8 cellular contexts compared by ENCODE assay signal in the genomic region with DNA sequence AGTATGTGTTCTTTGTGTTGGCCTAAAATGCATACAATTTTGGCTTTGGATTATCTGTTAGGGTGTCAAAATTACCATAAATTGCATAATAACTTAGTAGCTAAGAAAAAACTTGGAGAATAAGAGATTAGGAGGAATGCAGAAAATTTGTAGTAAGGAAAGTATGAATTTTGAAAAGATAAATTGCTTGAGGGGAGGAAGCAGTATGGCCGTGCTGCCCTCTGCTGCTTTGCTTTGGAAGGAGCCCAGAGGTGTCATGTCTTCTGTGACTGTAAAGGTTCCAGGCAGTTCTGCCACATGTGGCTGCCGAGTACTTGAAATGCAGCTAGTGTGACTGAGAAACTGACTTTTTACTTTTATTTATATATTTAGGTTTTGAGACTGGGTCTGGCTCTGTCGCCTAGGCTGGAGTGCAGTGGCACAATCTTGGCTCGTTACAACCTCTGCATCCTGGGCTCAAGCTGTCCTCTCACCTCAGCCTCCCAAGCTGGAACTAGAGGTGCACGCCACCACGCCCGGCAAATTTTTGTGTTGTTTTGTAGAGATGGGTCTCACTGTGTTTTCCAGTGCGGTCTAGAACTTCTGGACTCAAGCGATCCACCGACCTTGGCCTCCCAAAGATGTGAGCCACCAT. TPM values are rescaled to one million over a fixed set of nuclear protein-coding genes. Genes with fewer than 3 reads are reported as not detected.
DNase-seq lines count a peak whose midpoint lies in the region; ATAC-seq, FAIRE-seq and TF ChIP-seq lines count a peak whose summit lies in the region.

No MANE protein-coding gene starts in this region.

- TF ChIP-seq RAD21 in A549 (conservative IDR thresholded peaks at IDR 0.05 in 1 of 2, IDR thresholded peaks at IDR 0.05 in 1 of 2) (peak; percentile 68 to 73), H1 (IDR thresholded peaks at IDR 0.05 in 1 of 2, conservative IDR thresholded peaks at IDR 0.05 in 1 of 2; ENCODE audit: low read depth in 2 of 2, low read length in 2 of 2) (peak; percentile 73 to 77)

- H2BK120ac ChIP-seq in H1 (replicated peaks; ENCODE audit: low read depth, low read length) = no peak overlapping the region

- H2BK12ac ChIP-seq in H1 (ENCODE audit: low read depth, low read length) = no peak overlapping the region

- TF ChIP-seq POLR2A in A549 (IDR thresholded peaks at IDR 0.05; ENCODE audit: low read length) (no peak), H1 (IDR thresholded peaks at IDR 0.05; ENCODE audit: control extremely low read depth in 1 of 2, low read depth in 2 of 2, low read length in 2 of 2) (no peak), thyroid gland (IDR thresholded peaks at IDR 0.05) (no peak)

- peak overlapping the region; percentile 96 for H3K4me2 ChIP-seq in A549
- H3K4me2 ChIP-seq in H1 (ENCODE audit: insufficient read depth in 1 of 2, low read depth in 2 of 2, low read length in 2 of 2) = peak overlapping the region; percentile 89 to 98

- H3K36me3 ChIP-seq in H1 (ENCODE audit: control insufficient read depth in 2 of 4, insufficient read depth in 4 of 4, low read length in 3 of 4) (peaks cover 14 to 43% (median 33%) of the 10 kb centered on the region in 4 experiments; a peak in 7 of 8 replicates), thyroid gland (peaks cover 6 to 19% of the 10 kb centered on the region in 2 donors)

- CTCF ChIA-PET in A549 (lab: Yijun Ruan, JAX) (interaction anchor here (0.6 to 3.6 kb wide), 17 partner anchors 10 to 813 kb away, joined by 3 to 31 read pairs (median 4); partner anchors contain the start of gene SGSM3), H1 (lab: Charles Lee; ENCODE audit: partially characterized antibody) (interaction anchor here (0.6 to 2.6 kb wide), 29 partner anchors 8 to 453 kb away, joined by 3 to 18 read pairs (median 4); partner anchors contain the start of gene SGSM3)

- H2BK5ac ChIP-seq in H1 (ENCODE audit: low read depth, low read length) = no peak overlapping the region

- peaks cover 7 to 40% of the 10 kb centered on the region in 2 experiments for H3K79me2 ChIP-seq in H1 (ENCODE audit: control insufficient read depth in 1 of 2, insufficient read depth in 2 of 2, low read length in 2 of 2)

- H3K27ac ChIP-seq in A549 (peak overlapping the region in 1 of 2 experiments; percentile 87; a peak in 2 of 6 replicates), H1 (ENCODE audit: low read depth, low read length) (no peak overlapping the region), thyroid gland (no peak overlapping the region)

- intact Hi-C loops in thyroid gland (cut with DNase I) = loop anchor here (5.0 kb wide), 2 partner anchors 301 to 816 kb away; partner anchors contain the start of gene RPS19BP1

- POLR2A ChIA-PET in A549 (lab: Yijun Ruan, JAX) = interaction anchor here (5.0 kb wide), 1 partner anchor 304 kb away, joined by 31 read pairs; no protein-coding TSS in a partner anchor
- POLR2A ChIA-PET in H1 (lab: Charles Lee; ENCODE audit: partially characterized antibody) = interaction anchor here (0.9 to 3.7 kb wide), 8 partner anchors 12 to 109 kb away, joined by 3 to 21 read pairs (median 4); no protein-coding TSS in a partner anchor

- no peak overlapping the region for H3K4ac ChIP-seq in H1 (replicated peaks; ENCODE audit: insufficient read length, low read depth, low read length)

- no peak overlapping the region for H3K18ac ChIP-seq in H1 (ENCODE audit: extremely low read depth, low read length)

- peaks cover 0 to 6% of the 10 kb centered on the region in 2 experiments for H4K20me1 ChIP-seq in H1 (replicated peaks in 1 of 2; ENCODE audit: control insufficient read depth in 1 of 2, insufficient read depth in 2 of 2, low read length in 2 of 2)

- TF ChIP-seq CTCF in A549 (IDR thresholded peaks at IDR 0.05) = peak; percentile 70
- peak; percentile 84 for TF ChIP-seq CTCF in GM12864 (IDR thresholded peaks at IDR 0.05; ENCODE audit: low read depth, low read length, missing control alignments)
- peak; percentile 57 to 80 (median 79) for TF ChIP-seq CTCF in H1 (IDR thresholded peaks at IDR 0.05; ENCODE audit: control extremely low read depth in 1 of 3, insufficient read depth in 1 of 3, low read depth in 1 of 3, low read length in 3 of 3)
- peak; percentile 52 to 74 (median 60) for TF ChIP-seq CTCF in thyroid gland (IDR thresholded peaks at IDR 0.05)

- H2AFZ ChIP-seq in H1 (ENCODE audit: low read length) = no peak overlapping the region

- no peak overlapping the region for H3K9ac ChIP-seq in H1 (replicated peaks in 1 of 4; ENCODE audit: extremely low read depth in 1 of 4, low read depth in 3 of 4, low read length in 3 of 4)

- H4K91ac ChIP-seq in H1 (replicated peaks; ENCODE audit: insufficient read length, low read length) = no peak overlapping the region

- H3K9me3 ChIP-seq in A549 (no peaks in the 10 kb centered on the region), H1 (ENCODE audit: insufficient read depth in 2 of 2, low read depth in 1 of 2, low read length in 1 of 2) (no peaks in the 10 kb centered on the region), thyroid gland (no peaks in the 10 kb centered on the region)

- TF ChIP-seq EP300 in A549 (IDR thresholded peaks at IDR 0.05) = no peak
- no peak for TF ChIP-seq EP300 in H1 (IDR thresholded peaks at IDR 0.05; ENCODE audit: borderline replicate concordance in 1 of 2, low read depth in 2 of 2, low read length in 2 of 2)

- no peak overlapping the region for H2BK15ac ChIP-seq in H1 (ENCODE audit: low read length)

- peak overlapping the region; percentile 72 for H3K4me3 ChIP-seq in A549
- H3K4me3 ChIP-seq in GM12864 (ENCODE audit: low read depth, low read length) = peak overlapping the region; percentile 88; the same call in 1 of the 2 replicates
- H3K4me3 ChIP-seq in H1 (ENCODE audit: extremely low read depth in 1 of 4, insufficient read depth in 2 of 4, low read depth in 3 of 4, low read length in 4 of 4) = peak overlapping the region in 3 of 4 experiments; percentile 80 to 99 (median 84); a peak in 5 of 8 replicates
- no peak overlapping the region for H3K4me3 ChIP-seq in thyroid gland (replicated peaks in 1 of 3)

- no peak overlapping the region for H2AK5ac ChIP-seq in H1 (ENCODE audit: low read depth, low read length)

- peaks cover 13% of the 10 kb centered on the region for H3K23me2 ChIP-seq in H1 (ENCODE audit: low read depth, low read length)

- H3K4me1 ChIP-seq in A549 = peaks cover 20% of the 10 kb centered on the region
- H3K4me1 ChIP-seq in H1 (replicated peaks in 1 of 4; ENCODE audit: control insufficient read depth in 3 of 4, insufficient read depth in 4 of 4, low read length in 3 of 4) = peaks cover 0 to 6% (median 0%) of the 10 kb centered on the region in 4 experiments; a peak in 3 of 7 replicates
- peaks cover 15 to 22% of the 10 kb centered on the region in 2 donors for H3K4me1 ChIP-seq in thyroid gland

- DNase-seq in A549 (ENCODE audit: low read depth in 1 of 2, low spot score in 1 of 2) = peak; percentile 46 to 57
- no peak for DNase-seq in GM12864 (ENCODE audit: low read depth)
- DNase-seq in NCI-H345 (lab: John Stamatoyannopoulos, UW) = peak; percentile 15
- DNase-seq in activated CD8-positive, alpha-beta memory T cell treated with anti-CD3 and anti-CD28 coated beads for 24 hours = peak; percentile 77
- no peak for DNase-seq in H1 (ENCODE audit: low read depth in 1 of 2, low spot score in 2 of 2)
- peak; percentile 60 for DNase-seq in myocyte (ENCODE audit: low read depth)
- DNase-seq in thyroid gland = peak; percentile 44 to 57
- DNase-seq in NCI-H187 treated with DMSO at 0.1 percent for 48 hours (lab: John Stamatoyannopoulos, UW) = no peak

- no peak overlapping the region for H3K56ac ChIP-seq in H1 (replicated peaks; ENCODE audit: insufficient read length, low read depth, low read length)

- H3K27me3 ChIP-seq in H1 (replicated peaks in 1 of 4; ENCODE audit: control insufficient read depth in 3 of 4, extremely low read depth in 1 of 4, insufficient read depth in 3 of 4, low read length in 3 of 4) = no peaks in the 10 kb centered on the region
- H3K27me3 ChIP-seq in thyroid gland = no peaks in the 10 kb centered on the region

- H3K79me1 ChIP-seq in H1 (ENCODE audit: low read depth, low read length) = peaks cover 3% of the 10 kb centered on the region

- FAIRE-seq in A549 (lab: Jason Lieb, UNC) (no peak), H1 (lab: Jason Lieb, UNC) (no peak)

- no peak overlapping the region for H3K23ac ChIP-seq in H1 (ENCODE audit: insufficient read length)

- 44% methylated on average over 10 of the region's 10 CpGs for WGBS in A549 (ENCODE audit: missing lambda C conversion rate)
- WGBS in H1 (ENCODE audit: extremely low coverage in 1 of 2, insufficient coverage in 1 of 2, insufficient read length in 1 of 2, insufficient replicate concordance in 2 of 2, low coverage in 1 of 2, low lambda C conversion rate in 2 of 2, missing lambda C conversion rate in 1 of 2), 2 experiments = 90% methylated on average over 10 of the region's 10 CpGs; no CpG with 5 or more reads in 1 of the 2 experiments
- 69 to 70% methylated on average over 10 of the region's 10 CpGs for WGBS in thyroid gland, 2 donors

- no peak overlapping the region for H2BK20ac ChIP-seq in H1 (ENCODE audit: low read length)

- no peak overlapping the region for H4K8ac ChIP-seq in H1 (ENCODE audit: extremely low read depth, insufficient read depth, low read length)

- no peak overlapping the region for H4K5ac ChIP-seq in H1 (ENCODE audit: insufficient read length, low read depth, low read length)

- H3K14ac ChIP-seq in H1 (ENCODE audit: insufficient read length) = no peak overlapping the region

- peak; percentile 41 to 52; a peak in 2 of 6 replicates for ATAC-seq in A549

RNA-seq across cellular contexts. Expression of gene ADSL, which starts 1.8 kb away (rescaled TPM):
- polyA plus RNA-seq in A549 (2011; rRNA removed) = 126 TPM in 2 replicates
- 117 and 119 TPM in 2 replicates for polyA plus RNA-seq in A549 (2012; cell fraction: cytosol; rRNA removed)
- polyA plus RNA-seq in A549 (2012; cell fraction: nucleus; rRNA removed) = 113 and 136 TPM in 2 replicates
- polyA plus RNA-seq in A549 (2017; fragmentation: RNase III; extraction: RNeasy Plus Mini Kit Qiagen cat#74134 plus additional on column Dnase treatment) = 85.6 to 105 TPM (median 87.6 TPM) in 3 replicates
- 113 and 114 TPM in 2 replicates for polyA minus RNA-seq in A549 (2011; rRNA and poly(A)+ RNA removed)
- total RNA-seq in H1 (2021; fragmentation: NEBNext Ultra II Directional; extraction: Animal tissue kit (Norgen Biotek cat#: 25700)) = 180 and 197 TPM in 2 replicates
- 189 and 218 TPM in 2 replicates for polyA plus RNA-seq in H1 (2011; rRNA removed)
- polyA plus RNA-seq in H1 (2011; cell fraction: cytosol; rRNA removed) = 259 TPM
- polyA plus RNA-seq in H1 (2011; cell fraction: nucleus; rRNA removed) = 172 TPM
- polyA plus RNA-seq in H1 (2012, experiment 1 of 2) = 219 to 252 TPM (median 234 TPM) in 4 replicates
- 141 TPM for polyA plus RNA-seq in H1 (2012, experiment 2 of 2)
- 133 TPM for polyA plus RNA-seq in H1 (2013, experiment 1 of 2)
- 133 TPM for polyA plus RNA-seq in H1 (2013, experiment 2 of 2)
- polyA minus RNA-seq in H1 (2011; rRNA and poly(A)+ RNA removed) = 279 and 331 TPM in 2 replicates
- 77.9 TPM for polyA minus RNA-seq in H1 (2011; cell fraction: cytosol; rRNA and poly(A)+ RNA removed)
- 104 TPM for polyA minus RNA-seq in H1 (2011; cell fraction: nucleus; rRNA and poly(A)+ RNA removed)
- total RNA-seq in myocyte = 187 and 265 TPM in 2 replicates
- polyA plus RNA-seq in myocyte (2012) = 87.8 TPM
- 10 to 100 TPM; 49.0 to 69.4 (median 60.1) TPM for total RNA-seq in thyroid gland

RNA-seq across cellular contexts. Expression of gene SGSM3, which starts 22.3 kb away (rescaled TPM):
- 18.6 and 20.4 TPM in 2 replicates for polyA plus RNA-seq in A549 (2011; rRNA removed)
- 23.1 and 27.4 TPM in 2 replicates for polyA plus RNA-seq in A549 (2012; cell fraction: cytosol; rRNA removed)
- 185 and 253 TPM in 2 replicates for polyA plus RNA-seq in A549 (2012; cell fraction: nucleus; rRNA removed)
- 22.0 to 24.8 TPM (median 24.7 TPM) in 3 replicates for polyA plus RNA-seq in A549 (2017; fragmentation: RNase III; extraction: RNeasy Plus Mini Kit Qiagen cat#74134 plus additional on column Dnase treatment)
- polyA minus RNA-seq in A549 (2011; rRNA and poly(A)+ RNA removed) = 15.0 and 19.7 TPM in 2 replicates
- total RNA-seq in H1 (2021; fragmentation: NEBNext Ultra II Directional; extraction: Animal tissue kit (Norgen Biotek cat#: 25700)) = 51.5 and 53.8 TPM in 2 replicates
- 59.5 and 94.8 TPM in 2 replicates for polyA plus RNA-seq in H1 (2011; rRNA removed)
- polyA plus RNA-seq in H1 (2011; cell fraction: cytosol; rRNA removed) = 80.8 TPM
- polyA plus RNA-seq in H1 (2011; cell fraction: nucleus; rRNA removed) = 475 TPM
- polyA plus RNA-seq in H1 (2012, experiment 1 of 2) = 44.2 to 80.3 TPM (median 66.4 TPM) in 4 replicates
- polyA plus RNA-seq in H1 (2012, experiment 2 of 2) = 45.6 TPM
- polyA plus RNA-seq in H1 (2013, experiment 1 of 2) = 34.8 TPM
- polyA plus RNA-seq in H1 (2013, experiment 2 of 2) = 32.9 TPM
- polyA minus RNA-seq in H1 (2011; rRNA and poly(A)+ RNA removed) = 30.5 and 31.3 TPM in 2 replicates
- polyA minus RNA-seq in H1 (2011; cell fraction: cytosol; rRNA and poly(A)+ RNA removed) = 37.9 TPM
- polyA minus RNA-seq in H1 (2011; cell fraction: nucleus; rRNA and poly(A)+ RNA removed) = 83.9 TPM
- total RNA-seq in myocyte = 142 and 170 TPM in 2 replicates
- 94.5 TPM for polyA plus RNA-seq in myocyte (2012)
- total RNA-seq in thyroid gland = 10 to 100 TPM; 62.7 to 99.4 (median 65.1) TPM

Comparison
In these comparisons a context has a peak if more than half of its experiments do, and no peak if none do; other contexts are left out.
1. DNase-seq: peak in A549 (2 of 2), NCI-H345 (single experiment), activated CD8-positive, alpha-beta memory T cell treated with anti-CD3 and anti-CD28 coated beads for 24 hours (single experiment), myocyte (single experiment) and thyroid gland (2 of 2); none in GM12864 (single experiment), H1 (0 of 2) and NCI-H187 treated with DMSO at 0.1 percent for 48 hours (single experiment).
2. H3K4me3 ChIP-seq: peak in A549 (single experiment), GM12864 (single experiment) and H1 (3 of 4); none in thyroid gland (0 of 3).
3. Of the 18 proteins assayed by ChIP-seq in both H1 and A549: peak only in H1: none; only in A549: none; in both: CTCF and RAD21; in neither: 16.
4. Peak in every context shown above with its lines, with median percentiles within 50 percentile points of each other: CTCF ChIP-seq.